In genomic region chr7:22944506-22944905, GRCh38 we compare ENCODE assay signal across 16 cellular contexts.
A peak's percentile ranks its signal among the peaks of the same experiment; 100 is the strongest.
DNase-seq lines count a peak whose midpoint lies in the region; FAIRE-seq and TF ChIP-seq lines count a peak whose summit lies in the region.
"Had no signal": no experiment of that assay in that cellular context is flagged by ENCODE, and none has a peak within 500 bp of the region (broad histone marks: within the 10 kb centered on the region; RNA-seq: fewer than 3 reads in every experiment).

No MANE protein-coding gene starts in this region.

- H3K4me3 ChIP-seq in cardiac fibroblast (replicated peaks in 1 of 2; ENCODE audit: low read depth in 2 of 2, low read length in 2 of 2) (no peak overlapping the region), fibroblast of villous mesenchyme (ENCODE audit: low read depth, low read length) (no peak overlapping the region), OCI-LY7 (ENCODE audit: low read depth, low read length, poor library complexity, severe bottlenecking) (no peak overlapping the region), HAP-1 (no peak overlapping the region)

- no peaks in the 10 kb centered on the region for H3K27me3 ChIP-seq in HAP-1 (ENCODE audit: low read depth)

- no peaks in the 10 kb centered on the region for H4K20me1 ChIP-seq in OCI-LY7 (ENCODE audit: insufficient read depth, low read length)

- CTCF ChIA-PET in OCI-LY7 (lab: Charles Lee; ENCODE audit: unreplicated experiment) = no interaction called here

- H3K4me1 ChIP-seq in OCI-LY7 (ENCODE audit: insufficient read depth, low read length, poor library complexity, severe bottlenecking) (no peaks in the 10 kb centered on the region), HAP-1 (no peaks in the 10 kb centered on the region)

- POLR2A ChIA-PET in OCI-LY7 (lab: Charles Lee) = interaction anchor here (0.7 to 1.9 kb wide), 3 partner anchors 8 to 168 kb away, joined by 3 to 8 read pairs (median 3); no protein-coding TSS in a partner anchor

- no peaks in the 10 kb centered on the region for H3K9me2 ChIP-seq in OCI-LY7 (ENCODE audit: insufficient read depth, low read length)

- H3K27ac ChIP-seq in OCI-LY7 (ENCODE audit: low read depth, low read length, poor library complexity, severe bottlenecking) = no peak overlapping the region

- no peaks in the 10 kb centered on the region for H3K9me3 ChIP-seq in OCI-LY7 (ENCODE audit: low read length)
- H3K9me3 ChIP-seq in HAP-1 = no peaks in the 10 kb centered on the region
- H3K9me3 ChIP-seq: Caco-2 had no signal

- H3K4me2 ChIP-seq in OCI-LY7 (ENCODE audit: low read length) = no peak overlapping the region

- BruUV-seq in OCI-LY7 (replicated peaks; lab: Mats Ljungman, UMichigan) = no TSS peak

- H3K79me2 ChIP-seq in OCI-LY7 (ENCODE audit: insufficient read depth, low read depth, low read length) = no peaks in the 10 kb centered on the region

- intact Hi-C loops in OCI-LY7 (cut with micrococcal nuclease; ENCODE audit: unreplicated experiment) = no loop called here

- no peak for TF ChIP-seq CTCF in cardiac fibroblast (IDR thresholded peaks at IDR 0.05; ENCODE audit: low read depth, low read length)
- no peak for TF ChIP-seq CTCF in fibroblast of villous mesenchyme (IDR thresholded peaks at IDR 0.05; ENCODE audit: insufficient read depth, low read depth, low read length)
- TF ChIP-seq CTCF in OCI-LY7 (conservative IDR thresholded peaks at IDR 0.05; ENCODE audit: low read length) = no peak
- TF ChIP-seq CTCF in GM13976 (IDR thresholded peaks at IDR 0.05; ENCODE audit: borderline replicate concordance, control extremely low read depth, extremely low read depth, insufficient read depth, missing control alignments) = no peak

- H2AFZ ChIP-seq in OCI-LY7 (ENCODE audit: low read length) = no peak overlapping the region

- H3K36me3 ChIP-seq in OCI-LY7 (ENCODE audit: insufficient read depth, low read length) (peaks cover 73% of the 10 kb centered on the region), HAP-1 (replicated peaks) (peaks cover 16% of the 10 kb centered on the region; the same call in 1 of the 2 replicates)

- peak; percentile 11 for FAIRE-seq in GM19239 (lab: Jason Lieb, UNC)
- FAIRE-seq: RCC 7860 had no signal

- no peak for DNase-seq in GM19239 (ENCODE audit: insufficient read length, low spot score)
- DNase-seq in cardiac fibroblast (ENCODE audit: low read depth in 2 of 2) = peak; percentile 55 to 74
- peak; percentile 68 for DNase-seq in fibroblast of villous mesenchyme (ENCODE audit: low read depth)
- no peak for DNase-seq in OCI-LY7 (ENCODE audit: low spot score)
- no peak for DNase-seq in HAP-1 (ENCODE audit: low spot score in 2 of 2)
- no peak for DNase-seq in HK-2 (ENCODE audit: unreplicated experiment)
- no peak for DNase-seq in GM13976 (ENCODE audit: low spot score)
- DNase-seq: C1 segment of cervical spinal cord, Caco-2, GDM1, NCI-H1417, NCI-H1930, NCI-H2171, NCI-H510A, SHP77 had no signal

- in situ Hi-C loops in HAP-1 (cut with MboI; ENCODE audit: low sequenced_read_pairs) = no loop called here
- in situ Hi-C loops in GM13976 (cut with MboI; ENCODE audit: low sequenced_read_pairs, unreplicated experiment) = no loop called here

Comparison
In these comparisons a context has a peak if more than half of its experiments do, and no peak if none do; other contexts are left out.
1. DNase-seq: peak in cardiac fibroblast (2 of 2) and fibroblast of villous mesenchyme (single experiment); none in GM19239 (single experiment), OCI-LY7 (single experiment), HAP-1 (0 of 2), HK-2 (single experiment) and GM13976 (single experiment).